8 cellular contexts compared by ENCODE assay signal in genomic region chr3:107523361-107524213, GRCh38. TPM values are rescaled to one million over a fixed set of nuclear protein-coding genes. Genes with fewer than 3 reads are reported as not detected.
DNase-seq lines count a peak whose midpoint lies in the region; ATAC-seq and TF ChIP-seq lines count a peak whose summit lies in the region.

No MANE protein-coding gene starts in this region.

- H3K4me3 ChIP-seq in CD4-positive, alpha-beta memory T cell (ENCODE audit: low read length in 2 of 2), result peak overlapping the region; percentile 70 to 88
- peak overlapping the region; percentile 75 to 86 (median 82) for H3K4me3 ChIP-seq in thyroid gland (replicated peaks in 1 of 3)

- TF ChIP-seq POLR2A in thyroid gland (IDR thresholded peaks at IDR 0.05), result peak in 1 of 2 donors; percentile 46

- no peaks in the 10 kb centered on the region for H3K27me3 ChIP-seq in CD4-positive, alpha-beta memory T cell (ENCODE audit: insufficient read depth, low read length)
- H3K27me3 ChIP-seq in foreskin keratinocyte (no peaks in the 10 kb centered on the region), thyroid gland (no peaks in the 10 kb centered on the region)

- no peaks in the 10 kb centered on the region for H3K9me3 Mint-ChIP-seq in CD4-positive, alpha-beta memory T cell
- H3K9me3 Mint-ChIP-seq in nephron progenitor cell, result no peaks in the 10 kb centered on the region

- POLR2A ChIA-PET in CD4-positive, alpha-beta memory T cell (lab: Charles Lee; ENCODE audit: partially characterized antibody), result interaction anchor here (0.6 to 2.0 kb wide), 16 partner anchors 9 to 1068 kb away, joined by 3 to 11 read pairs (median 4); partner anchors contain the start of genes CIP2A and DZIP3

- H3K4me3 Mint-ChIP-seq in CD4-positive, alpha-beta memory T cell, result peak overlapping the region; percentile 97 to 99 (median 98)
- H3K4me3 Mint-ChIP-seq in nephron progenitor cell, result peak overlapping the region; percentile 96

- DNase-seq in CD4-positive, alpha-beta memory T cell, result peak; percentile 59 to 73 (median 68)
- peak; percentile 54 for DNase-seq in RPMI8226
- DNase-seq in activated gamma-delta T cell (lab: John Stamatoyannopoulos, UW), result peak; percentile 52
- peak; percentile 40 to 55 for DNase-seq in foreskin keratinocyte
- no peak for DNase-seq in nephron progenitor cell
- peak; percentile 71 to 76 for DNase-seq in thyroid gland

- WGBS in thyroid gland, 2 donors, result 0% methylated on average over 8 to 15 of the region's 54 CpGs

- no peaks in the 10 kb centered on the region for H3K36me3 ChIP-seq in CD4-positive, alpha-beta memory T cell (ENCODE audit: insufficient read depth, low read length)
- no peaks in the 10 kb centered on the region for H3K36me3 ChIP-seq in thyroid gland

- peak overlapping the region; percentile 87 for H3K27ac ChIP-seq in CD4-positive, alpha-beta memory T cell (ENCODE audit: low read depth, low read length)
- H3K27ac ChIP-seq in foreskin keratinocyte (peak overlapping the region; percentile 75), thyroid gland (peak overlapping the region; percentile 98)

- H3K27ac Mint-ChIP-seq in CD4-positive, alpha-beta memory T cell, result peak overlapping the region; percentile 88 to 98 (median 97)
- H3K27ac Mint-ChIP-seq in nephron progenitor cell, result peak overlapping the region; percentile 93

- H3K4me1 Mint-ChIP-seq in CD4-positive, alpha-beta memory T cell, result peaks cover 25 to 35% (median 31%) of the 10 kb centered on the region in 4 donors
- peaks cover 39% of the 10 kb centered on the region for H3K4me1 Mint-ChIP-seq in nephron progenitor cell

- H3K36me3 Mint-ChIP-seq in CD4-positive, alpha-beta memory T cell, result peaks cover 4 to 24% of the 10 kb centered on the region in 2 donors
- peaks cover 20% of the 10 kb centered on the region for H3K36me3 Mint-ChIP-seq in nephron progenitor cell (ENCODE audit: low read depth)

- TF ChIP-seq CTCF in foreskin keratinocyte (conservative IDR thresholded peaks at IDR 0.05) (no peak), nephron progenitor cell (IDR thresholded peaks at IDR 0.05) (no peak), thyroid gland (IDR thresholded peaks at IDR 0.05) (no peak)

- ATAC-seq in GM19397 (IDR thresholded peaks at IDR 0.05; ENCODE audit: unreplicated experiment) (peak; percentile 40), HG03460 (IDR thresholded peaks at IDR 0.05; ENCODE audit: unreplicated experiment) (peak; percentile 21), foreskin keratinocyte (peak; percentile 50)

- CTCF ChIA-PET in CD4-positive, alpha-beta memory T cell (lab: Charles Lee; ENCODE audit: partially characterized antibody), result interaction anchor here (0.9 kb wide), 2 partner anchors 93 to 94 kb away, joined by 3 read pairs; no protein-coding TSS in a partner anchor

- intact Hi-C loops in CD4-positive, alpha-beta memory T cell (cut with micrococcal nuclease), result loop anchor here (2.0 to 10.0 kb wide), 7 partner anchors 249 to 1771 kb away; partner anchors contain the start of genes CD47, CIP2A, DZIP3 and IFT57
- intact Hi-C loops in thyroid gland (cut with DNase I), result loop anchor here (5.0 kb wide), 1 partner anchor 91 kb away; no protein-coding TSS in a partner anchor

- H3K27me3 Mint-ChIP-seq in CD4-positive, alpha-beta memory T cell, result no peaks in the 10 kb centered on the region
- peaks cover 3% of the 10 kb centered on the region for H3K27me3 Mint-ChIP-seq in nephron progenitor cell (ENCODE audit: low read depth, poor library complexity)

- H3K9me3 ChIP-seq in CD4-positive, alpha-beta memory T cell (ENCODE audit: control insufficient read depth in 1 of 2, low read length in 2 of 2), result no peaks in the 10 kb centered on the region
- H3K9me3 ChIP-seq in thyroid gland, result no peaks in the 10 kb centered on the region

- H3K4me1 ChIP-seq in CD4-positive, alpha-beta memory T cell (ENCODE audit: insufficient read depth, low read length), result peaks cover 33% of the 10 kb centered on the region
- H3K4me1 ChIP-seq in foreskin keratinocyte (no peaks in the 10 kb centered on the region), thyroid gland (peaks cover 6 to 8% of the 10 kb centered on the region in 2 donors)

RNA-seq across cellular contexts. Expression of gene BBX, which starts 0.8 kb away (rescaled TPM):
- total RNA-seq in CD4-positive, alpha-beta memory T cell, result 10 to 100 TPM; 93.9 to 99.1 TPM
- polyA plus RNA-seq in CD4-positive, alpha-beta memory T cell, result 100 to 1,000 TPM in 1 of 2 donors, 10 to 100 TPM in 1; 85.4 to 101 TPM
- total RNA-seq in foreskin keratinocyte, result 51.1 and 52.8 TPM in 2 replicates
- polyA plus RNA-seq in foreskin keratinocyte, result 4.7 TPM in 2 replicates
- 100 to 1,000 TPM in 2 of 4 donors, 10 to 100 TPM in 2; 73.0 to 216 (median 106) TPM for total RNA-seq in thyroid gland
